ENCODE assay signal across 30 cellular contexts in the genomic region with DNA sequence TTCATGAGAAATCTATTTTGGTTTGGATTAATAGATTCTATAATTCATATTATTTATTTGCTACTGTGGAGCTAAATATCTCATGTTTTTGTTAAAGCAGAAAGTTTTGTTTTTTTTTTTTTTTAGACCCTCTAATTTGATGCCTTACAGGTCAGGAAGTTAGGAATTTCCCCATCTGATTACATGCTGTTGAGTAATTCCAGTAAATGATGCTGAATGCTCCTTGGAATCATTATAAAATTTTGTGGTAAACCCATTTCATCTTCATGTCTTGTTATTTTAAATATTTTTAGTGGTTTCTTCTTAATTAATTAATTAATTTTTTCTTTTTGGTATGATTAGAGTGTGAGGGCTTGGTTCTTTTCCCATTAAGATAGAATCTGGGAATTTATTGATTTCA. TPM values are rescaled to one million over a fixed set of nuclear protein-coding genes. Genes with fewer than 3 reads are reported as not detected.
DNase-seq lines count a peak whose midpoint lies in the region; TF ChIP-seq lines count a peak whose summit lies in the region.
"Had no signal": no experiment of that assay in that cellular context is flagged by ENCODE, and none has a peak within 500 bp of the region (broad histone marks: within the 10 kb centered on the region; RNA-seq: fewer than 3 reads in every experiment).

No MANE protein-coding gene starts in this region.

- no peaks in the 10 kb centered on the region for H3K79me2 ChIP-seq in mammary epithelial cell (ENCODE audit: insufficient read depth, low read length)

- H3K9me3 Mint-ChIP-seq in MCF 10A (ENCODE audit: unreplicated experiment), result no peaks in the 10 kb centered on the region
- H3K9me3 Mint-ChIP-seq: activated naive CD4-positive, alpha-beta T cell treated with anti-CD3 and anti-CD28 coated beads, Interleukin-2, amount 50 U/mL, for 24 hours; activated T-helper 2 cell treated with anti-CD3 and anti-CD28 coated beads, Interferon-gamma antibody, Interleukin-2, Interleukin-4, amounts not matched to agents 10 μg/mL and 5 μg/mL and 100 μg/mL, durations not matched to agents 14 hours and 24 hours and 36 hours; CD14-positive monocyte; GM23338; nephron; stimulated activated naive B cell treated with anti-CD40 and anti-IgM and Interleukin-4, amounts not matched to agents 10 μg/mL and 1 μg/mL and 100 μg/mL, for 72 hours had no signal

- H3K4me1 Mint-ChIP-seq in MCF 10A (ENCODE audit: insufficient read depth, unreplicated experiment), result peaks cover 7% of the 10 kb centered on the region
- H3K4me1 Mint-ChIP-seq: GM23338 had no signal

- no TSS peak for BruUV-seq in mammary epithelial cell (replicated peaks; lab: Mats Ljungman, UMichigan)
- BruUV-seq in MCF 10A (replicated peaks; lab: Mats Ljungman, UMichigan), result no TSS peak

- no peaks in the 10 kb centered on the region for H3K36me3 ChIP-seq in mammary epithelial cell (ENCODE audit: insufficient read depth, low read length)
- no peaks in the 10 kb centered on the region for H3K36me3 ChIP-seq in adipocyte (ENCODE audit: control insufficient read depth, insufficient read depth, low read length, severe bottlenecking)
- H3K36me3 ChIP-seq in tibial artery, result no peaks in the 10 kb centered on the region

- DNase-seq in mammary epithelial cell (peak; percentile 12), MCF 10A (ENCODE audit: unreplicated experiment) (no peak), adipocyte (ENCODE audit: low read depth) (peak; percentile 45), kidney tubule cell (ENCODE audit: low spot score) (peak; percentile 21), tibial artery (no peak), kidney glomerular epithelial cell (lab: John Stamatoyannopoulos, UW) (no peak), hippocampal formation (lab: John Stamatoyannopoulos, UW) (no peak)
- DNase-seq in activated CD4-positive, alpha-beta T cell treated with anti-CD3 and anti-CD28 coated beads, Interleukin-2, amount 50 U/mL, for 1 hour, result no peak
- DNase-seq: activated CD4-positive, alpha-beta T cell treated with anti-CD3 and anti-CD28 coated beads for 36 hours; Caco-2; DMS53; effector CD8-positive, alpha-beta T cell; foreskin fibroblast; GDM1; heart left ventricle; lower lobe of right lung; mucosa of descending colon; NCI-H1436 treated with DMSO at 0.1 percent for 48 hours; NCI-H82; stimulated activated naive B cell treated with anti-CD40 and anti-IgM and Interleukin-4, amounts not matched to agents 10 μg/mL and 1 μg/mL and 100 μg/mL, for 72 hours; T-helper 9 cell had no signal

- H2AFZ ChIP-seq in mammary epithelial cell (ENCODE audit: low read depth, low read length), result no peak overlapping the region
- H2AFZ ChIP-seq: GM23338 had no signal

- intact Hi-C loops in mammary epithelial cell (cut with micrococcal nuclease), result loop anchor here (10.0 kb wide), 1 partner anchor 696 kb away; no protein-coding TSS in a partner anchor
- intact Hi-C loops in MCF 10A (cut with micrococcal nuclease), result loop anchor here (10.0 kb wide), 1 partner anchor 1136 kb away; no protein-coding TSS in a partner anchor
- intact Hi-C loops in tibial artery (cut with DNase I; ENCODE audit: low total_unique reads), result loop anchor here (5.0 kb wide), 1 partner anchor 44 kb away; no protein-coding TSS in a partner anchor

- no peak overlapping the region for H3K4me2 ChIP-seq in mammary epithelial cell (ENCODE audit: insufficient read depth, low read depth, low read length)
- H3K4me2 ChIP-seq: GM23338 had no signal

- dilution Hi-C loops in mammary epithelial cell (cut with HindIII; ENCODE audit: low sequenced_read_pairs), result no loop called here

- POLR2A ChIA-PET in MCF 10A (lab: Yijun Ruan, JAX), result no interaction called here

- no peak overlapping the region for H3K27ac Mint-ChIP-seq in MCF 10A (ENCODE audit: low read depth, unreplicated experiment)
- H3K27ac Mint-ChIP-seq: activated CD4-positive, alpha-beta T cell treated with anti-CD3 and anti-CD28 coated beads for 36 hours; activated T-helper 2 cell treated with anti-CD3 and anti-CD28 coated beads, Interferon-gamma antibody, Interleukin-2, Interleukin-4, amounts not matched to agents 10 μg/mL and 5 μg/mL and 100 μg/mL, durations not matched to agents 14 hours and 24 hours and 36 hours; GM23338; nephron; stimulated activated naive B cell treated with anti-CD40 and anti-IgM and Interleukin-4, amounts not matched to agents 10 μg/mL and 1 μg/mL and 100 μg/mL, for 72 hours had no signal

- H3K4me1 ChIP-seq in mammary epithelial cell (ENCODE audit: insufficient read depth, low read length) (peaks cover 4% of the 10 kb centered on the region), adipocyte (ENCODE audit: control insufficient read depth, insufficient read depth, low read length) (peaks cover 93% of the 10 kb centered on the region), tibial artery (peaks cover 0 to 99% (median 33%) of the 10 kb centered on the region in 4 donors)

- H3K9me3 ChIP-seq in mammary epithelial cell (replicated peaks; ENCODE audit: insufficient read depth, low read length) (no peaks in the 10 kb centered on the region), adipocyte (ENCODE audit: control insufficient read depth, low read length) (no peaks in the 10 kb centered on the region), tibial artery (no peaks in the 10 kb centered on the region)
- H3K9me3 ChIP-seq: Caco-2, heart left ventricle, lower lobe of right lung, mucosa of descending colon had no signal

- no peaks in the 10 kb centered on the region for H4K20me1 ChIP-seq in mammary epithelial cell (ENCODE audit: insufficient read depth, low read length)

- no peak overlapping the region for H3K4me3 Mint-ChIP-seq in MCF 10A (ENCODE audit: unreplicated experiment)
- H3K4me3 Mint-ChIP-seq: activated CD4-positive, alpha-beta T cell treated with anti-CD3 and anti-CD28 coated beads for 36 hours; activated naive CD4-positive, alpha-beta T cell treated with anti-CD3 and anti-CD28 coated beads, Interleukin-2, amount 50 U/mL, for 24 hours; CD14-positive monocyte; GM23338; nephron; stimulated activated naive B cell treated with anti-CD40 and anti-IgM and Interleukin-4, amounts not matched to agents 10 μg/mL and 1 μg/mL and 100 μg/mL, for 72 hours had no signal

- no peak for TF ChIP-seq CTCF in mammary epithelial cell (conservative IDR thresholded peaks at IDR 0.05 in 1 of 2, IDR thresholded peaks at IDR 0.05 in 1 of 2; ENCODE audit: extremely low read depth in 1 of 2, insufficient read depth in 1 of 2, low read depth in 1 of 2, low read length in 2 of 2)
- TF ChIP-seq CTCF in MCF 10A (IDR thresholded peaks at IDR 0.05; ENCODE audit: unreplicated experiment), result no peak
- no peak for TF ChIP-seq CTCF in tibial artery (IDR thresholded peaks at IDR 0.05)

- H3K27me3 Mint-ChIP-seq in MCF 10A (ENCODE audit: insufficient read depth, unreplicated experiment), result no peaks in the 10 kb centered on the region
- H3K27me3 Mint-ChIP-seq: activated CD4-positive, alpha-beta T cell treated with anti-CD3 and anti-CD28 coated beads for 36 hours; activated naive CD4-positive, alpha-beta T cell treated with anti-CD3 and anti-CD28 coated beads, Interleukin-2, amount 50 U/mL, for 24 hours; stimulated activated naive B cell treated with anti-CD40 and anti-IgM and Interleukin-4, amounts not matched to agents 10 μg/mL and 1 μg/mL and 100 μg/mL, for 72 hours had no signal

- H3K4me3 ChIP-seq in mammary epithelial cell (replicated peaks in 1 of 3; ENCODE audit: insufficient read depth in 1 of 3, low read depth in 2 of 3, low read length in 3 of 3) (no peak overlapping the region), adipocyte (ENCODE audit: low read length) (no peak overlapping the region), tibial artery (no peak overlapping the region)
- H3K4me3 ChIP-seq: GM23338, heart left ventricle, lower lobe of right lung, mucosa of descending colon, skin epidermis had no signal

- H3K9ac ChIP-seq in mammary epithelial cell (ENCODE audit: insufficient read depth, low read length) (no peak overlapping the region), adipocyte (ENCODE audit: low read length) (no peak overlapping the region)

- H3K27me3 ChIP-seq in mammary epithelial cell (ENCODE audit: insufficient read depth, low read length) (no peaks in the 10 kb centered on the region), adipocyte (replicated peaks; ENCODE audit: control insufficient read depth, insufficient read depth, low read length) (no peaks in the 10 kb centered on the region), tibial artery (no peaks in the 10 kb centered on the region)
- H3K27me3 ChIP-seq: heart left ventricle had no signal

- in situ Hi-C loops in mammary epithelial cell (cut with MboI; ENCODE audit: low sequenced_read_pairs in 2 of 2), result no loop called here

- no peak overlapping the region for H3K27ac ChIP-seq in mammary epithelial cell (ENCODE audit: insufficient read depth, low read depth, low read length)
- H3K27ac ChIP-seq in tibial artery, result peak overlapping the region; percentile 61 to 77
- H3K27ac ChIP-seq: 22Rv1, epithelial cell of prostate, lower lobe of right lung, skin epidermis, VCaP had no signal

- H3K36me3 Mint-ChIP-seq in MCF 10A (ENCODE audit: insufficient read depth, unreplicated experiment), result peaks cover 16% of the 10 kb centered on the region

- CTCF ChIA-PET in mammary epithelial cell (lab: Charles Lee; ENCODE audit: low non-redundant PET), result no interaction called here
- CTCF ChIA-PET in MCF 10A (lab: Yijun Ruan, JAX), result interaction anchor here (0.6 kb wide), 1 partner anchor 1166 kb away, joined by 3 read pairs; no protein-coding TSS in a partner anchor

RNA-seq across cellular contexts. Expression of gene NNT, which starts 35.6 kb away (rescaled TPM):
- total RNA-seq in mammary epithelial cell (10 to 100 TPM; 77.8 to 83.2 TPM), MCF 10A (2022) (38.4 and 52.3 TPM in 2 replicates)
- 21.0 TPM for polyA plus RNA-seq in mammary epithelial cell
- polyA minus RNA-seq in mammary epithelial cell, result 52.4 TPM

Comparison
In these comparisons a context has a peak if more than half of its experiments do, and no peak if none do; other contexts are left out.
1. DNase-seq: peak in mammary epithelial cell (single experiment), adipocyte (single experiment) and kidney tubule cell (single experiment); none in MCF 10A (single experiment), tibial artery (0 of 2), kidney glomerular epithelial cell (single experiment), activated CD4-positive, alpha-beta T cell treated with anti-CD3 and anti-CD28 coated beads, Interleukin-2, amount 50 U/mL, for 1 hour (single experiment) and hippocampal formation (0 of 2).